19 cellular contexts compared by ENCODE assay signal in genomic region chr13:89061821-89062220, GRCh38.
DNase-seq lines count a peak whose midpoint lies in the region; TF ChIP-seq lines count a peak whose summit lies in the region.
"Had no signal": no experiment of that assay in that cellular context is flagged by ENCODE, and none has a peak within 500 bp of the region (broad histone marks: within the 10 kb centered on the region; RNA-seq: fewer than 3 reads in every experiment).

No MANE protein-coding gene starts in this region.

- no peaks in the 10 kb centered on the region for H3K79me2 ChIP-seq in Karpas-422 (ENCODE audit: low read length)

- no peaks in the 10 kb centered on the region for H3K4me1 Mint-ChIP-seq in activated CD4-positive, alpha-beta T cell treated with anti-CD3 and anti-CD28 coated beads, Interleukin-2, amount 10 ng/mL, durations not matched to agents 7 days and 5 days
- H3K4me1 Mint-ChIP-seq: activated naive CD4-positive, alpha-beta T cell treated with anti-CD3 and anti-CD28 coated beads, Interleukin-2, amount 10 ng/mL, durations not matched to agents 7 days and 5 days; B cell; endodermal cell had no signal

- no peaks in the 10 kb centered on the region for H3K9me3 Mint-ChIP-seq in activated CD4-positive, alpha-beta T cell treated with anti-CD3 and anti-CD28 coated beads, Interleukin-2, amount 10 ng/mL, durations not matched to agents 7 days and 5 days
- H3K9me3 Mint-ChIP-seq: endodermal cell, natural killer cell had no signal

- POLR2A ChIA-PET in activated CD4-positive, alpha-beta T cell treated with anti-CD3 and anti-CD28 coated beads, Interleukin-2, amount 10 ng/mL, durations not matched to agents 7 days and 5 days (lab: Charles Lee), result no interaction called here

- no peaks in the 10 kb centered on the region for H4K20me1 ChIP-seq in Karpas-422 (ENCODE audit: insufficient read depth, low read depth, low read length)

- H3K27me3 Mint-ChIP-seq in activated CD4-positive, alpha-beta T cell treated with anti-CD3 and anti-CD28 coated beads, Interleukin-2, amount 10 ng/mL, durations not matched to agents 7 days and 5 days, result no peaks in the 10 kb centered on the region
- H3K27me3 Mint-ChIP-seq: activated naive CD4-positive, alpha-beta T cell treated with anti-CD3 and anti-CD28 coated beads, Interleukin-2, amount 10 ng/mL, durations not matched to agents 7 days and 5 days; B cell had no signal

- WGBS in testis, 2 donors, result 88% methylated on average over 1 of the region's 1 CpG; no CpG with 5 or more reads in 1 of the 2 donors

- no peak overlapping the region for H3K4me3 Mint-ChIP-seq in activated CD4-positive, alpha-beta T cell treated with anti-CD3 and anti-CD28 coated beads, Interleukin-2, amount 10 ng/mL, durations not matched to agents 7 days and 5 days
- H3K4me3 Mint-ChIP-seq: activated naive CD4-positive, alpha-beta T cell treated with anti-CD3 and anti-CD28 coated beads, Interleukin-2, amount 10 ng/mL, durations not matched to agents 7 days and 5 days; B cell; endodermal cell; natural killer cell had no signal

- no peaks in the 10 kb centered on the region; the same call in 1 of the 2 replicates for H3K9me3 ChIP-seq in Karpas-422 (ENCODE audit: low read length)
- H3K9me3 ChIP-seq in testis, result no peaks in the 10 kb centered on the region
- H3K9me3 ChIP-seq: ascending aorta had no signal

- DNase-seq in Karpas-422 (no peak), NCI-H2081 treated with DMSO at 0.1 percent for 48 hours (lab: John Stamatoyannopoulos, UW) (peak; percentile 93), SHP77 (lab: John Stamatoyannopoulos, UW) (peak; percentile 98 to 99), pons (ENCODE audit: low spot score) (peak; percentile 40), testis (no peak), middle frontal gyrus (ENCODE audit: extremely low spot score, low spot score) (no peak)
- no peak for DNase-seq in activated CD4-positive, alpha-beta T cell treated with anti-CD3 and anti-CD28 coated beads, Interleukin-2, amount 10 ng/mL, durations not matched to agents 7 days and 5 days
- DNase-seq: activated CD4-positive, alpha-beta T cell treated with anti-CD3 and anti-CD28 coated beads, Interleukin-2, amount 50 U/mL, for 48 hours; activated naive CD4-positive, alpha-beta T cell treated with anti-CD3 and anti-CD28 coated beads, Interleukin-2, amount 10 ng/mL, durations not matched to agents 7 days and 5 days; endodermal cell; GF-D8; heart left ventricle; natural killer cell; NCI-H2171 treated with DMSO at 0.1 percent for 48 hours; T-helper 1 cell had no signal

- no peaks in the 10 kb centered on the region for H3K27me3 ChIP-seq in Karpas-422 (ENCODE audit: low read length)
- H3K27me3 ChIP-seq in testis, result no peaks in the 10 kb centered on the region
- H3K27me3 ChIP-seq: ascending aorta, heart left ventricle had no signal

- TF ChIP-seq POLR2A in testis (IDR thresholded peaks at IDR 0.05), result no peak

- no peak for TF ChIP-seq CTCF in testis (IDR thresholded peaks at IDR 0.05)

- H3K4me2 ChIP-seq in Karpas-422 (ENCODE audit: low read depth, low read length, poor library complexity, severe bottlenecking), result no peak overlapping the region

- H3K36me3 ChIP-seq in Karpas-422 (ENCODE audit: insufficient read depth, low read length) (no peaks in the 10 kb centered on the region), testis (ENCODE audit: low read depth, missing control alignments) (no peaks in the 10 kb centered on the region)
- H3K36me3 ChIP-seq: ascending aorta, heart left ventricle had no signal

- H3K27ac ChIP-seq in Karpas-422 (ENCODE audit: low read length), result no peak overlapping the region
- H3K27ac ChIP-seq in testis, result no peak overlapping the region
- H3K27ac ChIP-seq: ascending aorta, heart left ventricle, VCaP had no signal

- CTCF ChIA-PET in activated CD4-positive, alpha-beta T cell treated with anti-CD3 and anti-CD28 coated beads, Interleukin-2, amount 10 ng/mL, durations not matched to agents 7 days and 5 days (lab: Charles Lee), result no interaction called here

- H3K36me3 Mint-ChIP-seq in activated CD4-positive, alpha-beta T cell treated with anti-CD3 and anti-CD28 coated beads, Interleukin-2, amount 10 ng/mL, durations not matched to agents 7 days and 5 days (ENCODE audit: low read depth), result no peaks in the 10 kb centered on the region
- H3K36me3 Mint-ChIP-seq: activated naive CD4-positive, alpha-beta T cell treated with anti-CD3 and anti-CD28 coated beads, Interleukin-2, amount 10 ng/mL, durations not matched to agents 7 days and 5 days; natural killer cell had no signal

- H3K9ac ChIP-seq in Karpas-422 (ENCODE audit: low read length), result no peak overlapping the region

- H3K4me1 ChIP-seq in Karpas-422 (ENCODE audit: low read length) (no peaks in the 10 kb centered on the region), testis (no peaks in the 10 kb centered on the region)
- H3K4me1 ChIP-seq: ascending aorta, heart left ventricle had no signal

- no peaks in the 10 kb centered on the region for H3K9me2 ChIP-seq in Karpas-422 (replicated peaks; ENCODE audit: insufficient read depth, low read length)

- H3K27ac Mint-ChIP-seq in activated CD4-positive, alpha-beta T cell treated with anti-CD3 and anti-CD28 coated beads, Interleukin-2, amount 10 ng/mL, durations not matched to agents 7 days and 5 days, result no peak overlapping the region
- H3K27ac Mint-ChIP-seq: activated naive CD4-positive, alpha-beta T cell treated with anti-CD3 and anti-CD28 coated beads, Interleukin-2, amount 10 ng/mL, durations not matched to agents 7 days and 5 days; B cell; endodermal cell; natural killer cell had no signal

- no peak overlapping the region for H3K4me3 ChIP-seq in Karpas-422 (ENCODE audit: low read length)
- H3K4me3 ChIP-seq in testis, result no peak overlapping the region
- H3K4me3 ChIP-seq: ascending aorta, GM12878, heart left ventricle had no signal

- H2AFZ ChIP-seq in Karpas-422 (ENCODE audit: low read length), result peak overlapping the region; percentile 72

- intact Hi-C loops in testis (cut with DNase I; ENCODE audit: low total_unique reads), result no loop called here

Comparison
In these comparisons a context has a peak if more than half of its experiments do, and no peak if none do; other contexts are left out.
1. DNase-seq: peak in NCI-H2081 treated with DMSO at 0.1 percent for 48 hours (single experiment), SHP77 (2 of 2) and pons (single experiment); none in Karpas-422 (single experiment), testis (single experiment), activated CD4-positive, alpha-beta T cell treated with anti-CD3 and anti-CD28 coated beads, Interleukin-2, amount 10 ng/mL, durations not matched to agents 7 days and 5 days (single experiment) and middle frontal gyrus (single experiment).